Comparison of ENCODE assay signal across 3 cellular contexts in the genomic region with DNA sequence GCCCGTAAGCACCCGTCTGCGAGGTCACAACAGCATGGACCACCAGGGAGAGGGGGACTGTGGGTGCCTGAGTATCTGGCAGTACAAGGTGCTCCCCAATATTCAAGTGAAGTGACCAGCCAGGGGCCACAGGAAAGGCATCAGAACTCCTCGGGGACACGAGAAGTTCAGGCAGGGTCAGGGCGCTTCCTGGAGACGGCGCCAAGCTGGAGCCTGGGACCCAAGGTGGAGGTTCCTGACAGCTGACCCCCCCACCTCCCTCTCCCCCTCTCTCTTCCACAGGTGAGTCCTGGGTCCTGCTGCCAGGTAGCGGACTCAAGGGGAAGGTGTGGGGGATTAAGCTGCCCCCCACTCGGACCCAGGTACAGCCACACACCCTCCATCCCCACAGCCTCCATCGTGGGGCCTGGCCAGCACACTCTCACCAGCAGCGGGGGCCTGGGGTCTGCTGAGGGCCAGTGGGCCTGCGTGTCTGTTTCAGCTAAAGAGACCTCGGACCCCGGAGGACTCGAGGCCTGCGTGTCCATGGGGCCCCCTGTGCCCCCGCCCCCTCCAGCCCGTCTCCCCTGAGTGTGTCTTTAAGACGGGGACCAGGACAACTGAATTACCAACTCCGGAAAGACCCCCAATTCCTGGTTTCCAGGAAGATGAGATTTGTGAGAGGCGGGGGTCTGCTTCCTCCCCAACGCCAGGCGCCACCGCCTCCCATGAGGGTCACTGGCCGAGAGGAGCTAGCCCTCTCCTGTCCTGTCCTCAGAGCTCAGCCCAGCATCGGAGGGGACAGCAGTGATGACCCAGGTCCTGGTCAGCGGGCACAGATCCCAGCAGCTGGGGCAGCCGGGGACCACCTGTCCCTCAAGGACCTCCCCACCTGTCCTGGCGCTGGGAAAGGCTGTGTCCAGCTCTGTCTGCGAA.
TF ChIP-seq lines count a peak whose summit lies in the region.

No MANE protein-coding gene starts in this region.

TF ChIP-seq in SK-N-SH, 30 proteins besides CTCF, POLR2A, EP300 and RAD21 (continues in another document):
- TF ChIP-seq MEF2A (IDR thresholded peaks at IDR 0.05; ENCODE audit: borderline replicate concordance, low read depth): no peak
- no peak for TF ChIP-seq EZH2phosphoT487 (IDR thresholded peaks at IDR 0.05; ENCODE audit: borderline replicate concordance, low read depth)
- TF ChIP-seq POLR2AphosphoS5 (IDR thresholded peaks at IDR 0.05; ENCODE audit: low read depth, low read length): no peak
- no peak for TF ChIP-seq MAX (IDR thresholded peaks at IDR 0.05; ENCODE audit: low read depth)
- TF ChIP-seq, protein P1, sequence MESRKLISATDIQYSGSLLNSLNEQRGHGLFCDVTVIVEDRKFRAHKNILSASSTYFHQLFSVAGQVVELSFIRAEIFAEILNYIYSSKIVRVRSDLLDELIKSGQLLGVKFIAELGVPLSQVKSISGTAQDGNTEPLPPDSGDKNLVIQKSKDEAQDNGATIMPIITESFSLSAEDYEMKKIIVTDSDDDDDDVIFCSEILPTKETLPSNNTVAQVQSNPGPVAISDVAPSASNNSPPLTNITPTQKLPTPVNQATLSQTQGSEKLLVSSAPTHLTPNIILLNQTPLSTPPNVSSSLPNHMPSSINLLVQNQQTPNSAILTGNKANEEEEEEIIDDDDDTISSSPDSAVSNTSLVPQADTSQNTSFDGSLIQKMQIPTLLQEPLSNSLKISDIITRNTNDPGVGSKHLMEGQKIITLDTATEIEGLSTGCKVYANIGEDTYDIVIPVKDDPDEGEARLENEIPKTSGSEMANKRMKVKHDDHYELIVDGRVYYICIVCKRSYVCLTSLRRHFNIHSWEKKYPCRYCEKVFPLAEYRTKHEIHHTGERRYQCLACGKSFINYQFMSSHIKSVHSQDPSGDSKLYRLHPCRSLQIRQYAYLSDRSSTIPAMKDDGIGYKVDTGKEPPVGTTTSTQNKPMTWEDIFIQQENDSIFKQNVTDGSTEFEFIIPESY (IDR thresholded peaks at IDR 0.05; ENCODE audit: borderline replicate concordance, low read depth): no peak
- TF ChIP-seq PBX3 (IDR thresholded peaks at IDR 0.05): no peak
- TF ChIP-seq YY1 (IDR thresholded peaks at IDR 0.05; ENCODE audit: low read depth): no peak
- TF ChIP-seq FOXJ3 (CRISPR knock-in tag; IDR thresholded peaks at IDR 0.05): no peak
- no peak for TF ChIP-seq RXRA (IDR thresholded peaks at IDR 0.05; ENCODE audit: borderline replicate concordance, low read depth)
- TF ChIP-seq, protein P2, sequence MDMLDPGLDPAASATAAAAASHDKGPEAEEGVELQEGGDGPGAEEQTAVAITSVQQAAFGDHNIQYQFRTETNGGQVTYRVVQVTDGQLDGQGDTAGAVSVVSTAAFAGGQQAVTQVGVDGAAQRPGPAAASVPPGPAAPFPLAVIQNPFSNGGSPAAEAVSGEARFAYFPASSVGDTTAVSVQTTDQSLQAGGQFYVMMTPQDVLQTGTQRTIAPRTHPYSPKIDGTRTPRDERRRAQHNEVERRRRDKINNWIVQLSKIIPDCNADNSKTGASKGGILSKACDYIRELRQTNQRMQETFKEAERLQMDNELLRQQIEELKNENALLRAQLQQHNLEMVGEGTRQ (IDR thresholded peaks at IDR 0.05; ENCODE audit: borderline replicate concordance, low read depth, low read length): no peak
- TF ChIP-seq FOSL2 (IDR thresholded peaks at IDR 0.05; ENCODE audit: borderline replicate concordance, low read depth): no peak
- no peak for TF ChIP-seq GATA2 (CRISPR knock-in tag; IDR thresholded peaks at IDR 0.05)
- TF ChIP-seq ELF1 (IDR thresholded peaks at IDR 0.05): no peak

TF ChIP-seq in SK-N-SH treated with all-trans-retinoic acid at 6 μM for 48 hours, 23 proteins besides CTCF, POLR2A, EP300 and RAD21:
- TF ChIP-seq PATZ1 (CRISPR knock-in tag; IDR thresholded peaks at IDR 0.05; ENCODE audit: borderline replicate concordance): no peak
- no peak for TF ChIP-seq ZNF8 (CRISPR knock-in tag; IDR thresholded peaks at IDR 0.05)
- no peak for TF ChIP-seq ZC3H10 (CRISPR knock-in tag; IDR thresholded peaks at IDR 0.05)
- TF ChIP-seq BACH2 (CRISPR knock-in tag; IDR thresholded peaks at IDR 0.05; ENCODE audit: borderline replicate concordance): no peak
- TF ChIP-seq TSHZ2 (CRISPR knock-in tag; IDR thresholded peaks at IDR 0.05): no peak
- TF ChIP-seq TOX (CRISPR knock-in tag; IDR thresholded peaks at IDR 0.05; ENCODE audit: borderline replicate concordance): no peak
- TF ChIP-seq ZNF70 (CRISPR knock-in tag; IDR thresholded peaks at IDR 0.05): no peak
- no peak for TF ChIP-seq CSDC2 (CRISPR knock-in tag; IDR thresholded peaks at IDR 0.05)
- TF ChIP-seq RARB (CRISPR knock-in tag; IDR thresholded peaks at IDR 0.05): no peak
- TF ChIP-seq SNAI2 (CRISPR knock-in tag; IDR thresholded peaks at IDR 0.05): no peak
- TF ChIP-seq GLIS3 (CRISPR knock-in tag; IDR thresholded peaks at IDR 0.05): no peak
- no peak for TF ChIP-seq ZFP3 (CRISPR knock-in tag; IDR thresholded peaks at IDR 0.05)
- TF ChIP-seq PPARA (CRISPR knock-in tag; IDR thresholded peaks at IDR 0.05; ENCODE audit: borderline replicate concordance): no peak
- TF ChIP-seq OSR1 (CRISPR knock-in tag; IDR thresholded peaks at IDR 0.05): no peak
- no peak for TF ChIP-seq ESRRG (CRISPR knock-in tag; IDR thresholded peaks at IDR 0.05)
- TF ChIP-seq TCF4 (CRISPR knock-in tag; IDR thresholded peaks at IDR 0.05; ENCODE audit: borderline replicate concordance): no peak
- TF ChIP-seq, protein P3, sequence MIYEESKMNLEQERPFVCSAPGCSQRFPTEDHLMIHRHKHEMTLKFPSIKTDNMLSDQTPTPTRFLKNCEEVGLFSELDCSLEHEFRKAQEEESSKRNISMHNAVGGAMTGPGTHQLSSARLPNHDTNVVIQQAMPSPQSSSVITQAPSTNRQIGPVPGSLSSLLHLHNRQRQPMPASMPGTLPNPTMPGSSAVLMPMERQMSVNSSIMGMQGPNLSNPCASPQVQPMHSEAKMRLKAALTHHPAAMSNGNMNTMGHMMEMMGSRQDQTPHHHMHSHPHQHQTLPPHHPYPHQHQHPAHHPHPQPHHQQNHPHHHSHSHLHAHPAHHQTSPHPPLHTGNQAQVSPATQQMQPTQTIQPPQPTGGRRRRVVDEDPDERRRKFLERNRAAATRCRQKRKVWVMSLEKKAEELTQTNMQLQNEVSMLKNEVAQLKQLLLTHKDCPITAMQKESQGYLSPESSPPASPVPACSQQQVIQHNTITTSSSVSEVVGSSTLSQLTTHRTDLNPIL (CRISPR knock-in tag; IDR thresholded peaks at IDR 0.05; ENCODE audit: low read depth): no peak
- TF ChIP-seq ZFP30 (CRISPR knock-in tag; IDR thresholded peaks at IDR 0.05): no peak
- no peak for TF ChIP-seq ISL1 (CRISPR knock-in tag; IDR thresholded peaks at IDR 0.05)

TF ChIP-seq in WTC11, 78 proteins besides CTCF, POLR2A, EP300 and RAD21:
- TF ChIP-seq ZMAT4 (CRISPR knock-in tag; IDR thresholded peaks at IDR 0.05) (no peak), ZNF263 (CRISPR knock-in tag; IDR thresholded peaks at IDR 0.05; ENCODE audit: low read depth) (no peak), KAT7 (CRISPR knock-in tag; IDR thresholded peaks at IDR 0.05; ENCODE audit: borderline replicate concordance) (no peak), E2F1 (CRISPR knock-in tag; IDR thresholded peaks at IDR 0.05) (no peak), NFYB (CRISPR knock-in tag; conservative IDR thresholded peaks at IDR 0.05; ENCODE audit: low read depth) (no peak), PRRX2 (CRISPR knock-in tag; IDR thresholded peaks at IDR 0.05) (no peak), ZNF532 (CRISPR knock-in tag; IDR thresholded peaks at IDR 0.05; ENCODE audit: borderline replicate concordance) (no peak), ATF1 (CRISPR knock-in tag; IDR thresholded peaks at IDR 0.05) (no peak), JAZF1 (CRISPR knock-in tag; IDR thresholded peaks at IDR 0.05) (no peak), EMX1 (CRISPR knock-in tag; IDR thresholded peaks at IDR 0.05) (no peak), RORB (CRISPR knock-in tag; IDR thresholded peaks at IDR 0.05) (no peak), TP53 (CRISPR knock-in tag; IDR thresholded peaks at IDR 0.05) (no peak), MLX (CRISPR knock-in tag; IDR thresholded peaks at IDR 0.05) (no peak), ZNF232 (CRISPR knock-in tag; IDR thresholded peaks at IDR 0.05) (no peak)
- TF ChIP-seq, protein P4, sequence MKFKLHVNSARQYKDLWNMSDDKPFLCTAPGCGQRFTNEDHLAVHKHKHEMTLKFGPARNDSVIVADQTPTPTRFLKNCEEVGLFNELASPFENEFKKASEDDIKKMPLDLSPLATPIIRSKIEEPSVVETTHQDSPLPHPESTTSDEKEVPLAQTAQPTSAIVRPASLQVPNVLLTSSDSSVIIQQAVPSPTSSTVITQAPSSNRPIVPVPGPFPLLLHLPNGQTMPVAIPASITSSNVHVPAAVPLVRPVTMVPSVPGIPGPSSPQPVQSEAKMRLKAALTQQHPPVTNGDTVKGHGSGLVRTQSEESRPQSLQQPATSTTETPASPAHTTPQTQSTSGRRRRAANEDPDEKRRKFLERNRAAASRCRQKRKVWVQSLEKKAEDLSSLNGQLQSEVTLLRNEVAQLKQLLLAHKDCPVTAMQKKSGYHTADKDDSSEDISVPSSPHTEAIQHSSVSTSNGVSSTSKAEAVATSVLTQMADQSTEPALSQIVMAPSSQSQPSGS (CRISPR knock-in tag; IDR thresholded peaks at IDR 0.05; ENCODE audit: borderline replicate concordance, low read depth): no peak
TF ChIP-seq in WTC11: peak in this region for 0.
